In genomic region chr3:78260388-78260787, GRCh38 we compare ENCODE assay signal across 1 cellular context.
TF ChIP-seq lines count a peak whose summit lies in the region.

No MANE protein-coding gene starts in this region.

TF ChIP-seq in HEK293, 187 proteins besides CTCF, POLR2A, EP300 and RAD21 (continued from another document):
- TF ChIP-seq ZSCAN4 (tag by site-specific recombination; IDR thresholded peaks at IDR 0.05) (no peak), TCF7L2 (IDR thresholded peaks at IDR 0.05; ENCODE audit: borderline replicate concordance, low read depth, low read length) (no peak), ZNF473 (tag by site-specific recombination; IDR thresholded peaks at IDR 0.05) (no peak), ZNF416 (tag by site-specific recombination; IDR thresholded peaks at IDR 0.05) (no peak), ZNF518A (tag by site-specific recombination; conservative IDR thresholded peaks at IDR 0.05; ENCODE audit: low read depth) (no peak), ZNF366 (tag by site-specific recombination; conservative IDR thresholded peaks at IDR 0.05) (no peak), KLF16 (tag by site-specific recombination; IDR thresholded peaks at IDR 0.05) (0 out of 2 replicates have a peak, but pooled peaks have one; percentile 29), ZNF23 (tag by site-specific recombination; IDR thresholded peaks at IDR 0.05; ENCODE audit: borderline replicate concordance) (no peak), ZNF202 (tag by site-specific recombination; IDR thresholded peaks at IDR 0.05; ENCODE audit: borderline replicate concordance) (no peak), ZBTB21 (tag by site-specific recombination; IDR thresholded peaks at IDR 0.05) (peak; percentile 77), ZNF48 (tag by site-specific recombination; IDR thresholded peaks at IDR 0.05) (no peak), ZNF157 (tag by site-specific recombination; IDR thresholded peaks at IDR 0.05) (no peak), ZNF146 (tag by site-specific recombination; IDR thresholded peaks at IDR 0.05) (no peak), KLF10 (tag by site-specific recombination; IDR thresholded peaks at IDR 0.05) (no peak), ZNF76 (tag by site-specific recombination; IDR thresholded peaks at IDR 0.05; ENCODE audit: borderline replicate concordance, low read depth) (no peak), ZNF658 (tag by site-specific recombination; IDR thresholded peaks at IDR 0.05) (no peak), ZSCAN5A (tag by site-specific recombination; IDR thresholded peaks at IDR 0.05) (no peak), KLF8 (tag by site-specific recombination; IDR thresholded peaks at IDR 0.05) (no peak), ZNF239 (tag by site-specific recombination; IDR thresholded peaks at IDR 0.05) (no peak), ZNF140 (tag by site-specific recombination; IDR thresholded peaks at IDR 0.05) (no peak), ZNF629 (tag by site-specific recombination; IDR thresholded peaks at IDR 0.05) (peak; percentile 57), SALL2 (tag by site-specific recombination; IDR thresholded peaks at IDR 0.05; ENCODE audit: borderline replicate concordance) (no peak), ZNF549 (tag by site-specific recombination; IDR thresholded peaks at IDR 0.05) (no peak), ZNF214 (tag by site-specific recombination; IDR thresholded peaks at IDR 0.05; ENCODE audit: borderline replicate concordance) (no peak), ZNF600 (tag by site-specific recombination; IDR thresholded peaks at IDR 0.05) (no peak)
- TF ChIP-seq, protein P1, sequence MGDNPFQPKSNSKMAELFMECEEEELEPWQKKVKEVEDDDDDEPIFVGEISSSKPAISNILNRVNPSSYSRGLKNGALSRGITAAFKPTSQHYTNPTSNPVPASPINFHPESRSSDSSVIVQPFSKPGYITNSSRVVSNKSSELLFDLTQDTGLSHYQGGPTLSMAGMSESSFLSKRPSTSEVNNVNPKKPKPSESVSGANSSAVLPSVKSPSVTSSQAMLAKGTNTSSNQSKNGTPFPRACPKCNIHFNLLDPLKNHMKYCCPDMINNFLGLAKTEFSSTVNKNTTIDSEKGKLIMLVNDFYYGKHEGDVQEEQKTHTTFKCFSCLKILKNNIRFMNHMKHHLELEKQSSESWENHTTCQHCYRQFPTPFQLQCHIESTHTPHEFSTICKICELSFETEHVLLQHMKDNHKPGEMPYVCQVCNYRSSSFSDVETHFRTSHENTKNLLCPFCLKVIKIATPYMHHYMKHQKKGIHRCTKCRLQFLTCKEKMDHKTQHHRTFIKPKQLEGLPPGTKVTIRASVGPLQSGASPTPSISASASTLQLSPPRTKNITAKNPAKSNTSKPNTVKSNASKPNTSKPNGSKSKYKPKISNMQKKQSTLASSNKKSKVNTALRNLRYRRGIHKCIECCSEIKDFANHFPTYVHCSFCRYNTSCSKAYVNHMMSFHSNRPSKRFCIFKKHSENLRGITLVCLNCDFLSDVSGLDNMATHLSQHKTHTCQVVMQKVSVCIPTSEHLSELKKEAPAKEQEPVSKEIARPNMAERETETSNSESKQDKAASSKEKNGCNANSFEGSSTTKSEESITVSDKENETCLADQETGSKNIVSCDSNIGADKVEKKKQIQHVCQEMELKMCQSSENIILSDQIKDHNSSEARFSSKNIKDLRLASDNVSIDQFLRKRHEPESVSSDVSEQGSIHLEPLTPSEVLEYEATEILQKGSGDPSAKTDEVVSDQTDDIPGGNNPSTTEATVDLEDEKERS (tag by site-specific recombination; IDR thresholded peaks at IDR 0.05): no peak
- TF ChIP-seq, protein P2, sequence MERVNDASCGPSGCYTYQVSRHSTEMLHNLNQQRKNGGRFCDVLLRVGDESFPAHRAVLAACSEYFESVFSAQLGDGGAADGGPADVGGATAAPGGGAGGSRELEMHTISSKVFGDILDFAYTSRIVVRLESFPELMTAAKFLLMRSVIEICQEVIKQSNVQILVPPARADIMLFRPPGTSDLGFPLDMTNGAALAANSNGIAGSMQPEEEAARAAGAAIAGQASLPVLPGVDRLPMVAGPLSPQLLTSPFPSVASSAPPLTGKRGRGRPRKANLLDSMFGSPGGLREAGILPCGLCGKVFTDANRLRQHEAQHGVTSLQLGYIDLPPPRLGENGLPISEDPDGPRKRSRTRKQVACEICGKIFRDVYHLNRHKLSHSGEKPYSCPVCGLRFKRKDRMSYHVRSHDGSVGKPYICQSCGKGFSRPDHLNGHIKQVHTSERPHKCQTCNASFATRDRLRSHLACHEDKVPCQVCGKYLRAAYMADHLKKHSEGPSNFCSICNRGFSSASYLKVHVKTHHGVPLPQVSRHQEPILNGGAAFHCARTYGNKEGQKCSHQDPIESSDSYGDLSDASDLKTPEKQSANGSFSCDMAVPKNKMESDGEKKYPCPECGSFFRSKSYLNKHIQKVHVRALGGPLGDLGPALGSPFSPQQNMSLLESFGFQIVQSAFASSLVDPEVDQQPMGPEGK (tag by site-specific recombination; IDR thresholded peaks at IDR 0.05): no peak
- TF ChIP-seq, protein P3, sequence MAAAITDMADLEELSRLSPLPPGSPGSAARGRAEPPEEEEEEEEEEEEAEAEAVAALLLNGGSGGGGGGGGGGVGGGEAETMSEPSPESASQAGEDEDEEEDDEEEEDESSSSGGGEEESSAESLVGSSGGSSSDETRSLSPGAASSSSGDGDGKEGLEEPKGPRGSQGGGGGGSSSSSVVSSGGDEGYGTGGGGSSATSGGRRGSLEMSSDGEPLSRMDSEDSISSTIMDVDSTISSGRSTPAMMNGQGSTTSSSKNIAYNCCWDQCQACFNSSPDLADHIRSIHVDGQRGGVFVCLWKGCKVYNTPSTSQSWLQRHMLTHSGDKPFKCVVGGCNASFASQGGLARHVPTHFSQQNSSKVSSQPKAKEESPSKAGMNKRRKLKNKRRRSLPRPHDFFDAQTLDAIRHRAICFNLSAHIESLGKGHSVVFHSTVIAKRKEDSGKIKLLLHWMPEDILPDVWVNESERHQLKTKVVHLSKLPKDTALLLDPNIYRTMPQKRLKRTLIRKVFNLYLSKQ (tag by site-specific recombination; IDR thresholded peaks at IDR 0.05; ENCODE audit: borderline replicate concordance): no peak
- TF ChIP-seq, protein P4, sequence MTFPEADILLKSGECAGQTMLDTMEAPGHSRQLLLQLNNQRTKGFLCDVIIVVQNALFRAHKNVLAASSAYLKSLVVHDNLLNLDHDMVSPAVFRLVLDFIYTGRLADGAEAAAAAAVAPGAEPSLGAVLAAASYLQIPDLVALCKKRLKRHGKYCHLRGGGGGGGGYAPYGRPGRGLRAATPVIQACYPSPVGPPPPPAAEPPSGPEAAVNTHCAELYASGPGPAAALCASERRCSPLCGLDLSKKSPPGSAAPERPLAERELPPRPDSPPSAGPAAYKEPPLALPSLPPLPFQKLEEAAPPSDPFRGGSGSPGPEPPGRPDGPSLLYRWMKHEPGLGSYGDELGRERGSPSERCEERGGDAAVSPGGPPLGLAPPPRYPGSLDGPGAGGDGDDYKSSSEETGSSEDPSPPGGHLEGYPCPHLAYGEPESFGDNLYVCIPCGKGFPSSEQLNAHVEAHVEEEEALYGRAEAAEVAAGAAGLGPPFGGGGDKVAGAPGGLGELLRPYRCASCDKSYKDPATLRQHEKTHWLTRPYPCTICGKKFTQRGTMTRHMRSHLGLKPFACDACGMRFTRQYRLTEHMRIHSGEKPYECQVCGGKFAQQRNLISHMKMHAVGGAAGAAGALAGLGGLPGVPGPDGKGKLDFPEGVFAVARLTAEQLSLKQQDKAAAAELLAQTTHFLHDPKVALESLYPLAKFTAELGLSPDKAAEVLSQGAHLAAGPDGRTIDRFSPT (tag by site-specific recombination; IDR thresholded peaks at IDR 0.05): no peak
- TF ChIP-seq, protein P5, sequence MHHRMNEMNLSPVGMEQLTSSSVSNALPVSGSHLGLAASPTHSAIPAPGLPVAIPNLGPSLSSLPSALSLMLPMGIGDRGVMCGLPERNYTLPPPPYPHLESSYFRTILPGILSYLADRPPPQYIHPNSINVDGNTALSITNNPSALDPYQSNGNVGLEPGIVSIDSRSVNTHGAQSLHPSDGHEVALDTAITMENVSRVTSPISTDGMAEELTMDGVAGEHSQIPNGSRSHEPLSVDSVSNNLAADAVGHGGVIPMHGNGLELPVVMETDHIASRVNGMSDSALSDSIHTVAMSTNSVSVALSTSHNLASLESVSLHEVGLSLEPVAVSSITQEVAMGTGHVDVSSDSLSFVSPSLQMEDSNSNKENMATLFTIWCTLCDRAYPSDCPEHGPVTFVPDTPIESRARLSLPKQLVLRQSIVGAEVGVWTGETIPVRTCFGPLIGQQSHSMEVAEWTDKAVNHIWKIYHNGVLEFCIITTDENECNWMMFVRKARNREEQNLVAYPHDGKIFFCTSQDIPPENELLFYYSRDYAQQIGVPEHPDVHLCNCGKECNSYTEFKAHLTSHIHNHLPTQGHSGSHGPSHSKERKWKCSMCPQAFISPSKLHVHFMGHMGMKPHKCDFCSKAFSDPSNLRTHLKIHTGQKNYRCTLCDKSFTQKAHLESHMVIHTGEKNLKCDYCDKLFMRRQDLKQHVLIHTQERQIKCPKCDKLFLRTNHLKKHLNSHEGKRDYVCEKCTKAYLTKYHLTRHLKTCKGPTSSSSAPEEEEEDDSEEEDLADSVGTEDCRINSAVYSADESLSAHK (tag by site-specific recombination; IDR thresholded peaks at IDR 0.05): no peak
